Comparison of ENCODE assay signal across 8 cellular contexts in genomic region chr6:139109558-139109957, GRCh38. TPM values are rescaled to one million over a fixed set of nuclear protein-coding genes. Genes with fewer than 3 reads are reported as not detected.
DNase-seq lines count a peak whose midpoint lies in the region; ATAC-seq and TF ChIP-seq lines count a peak whose summit lies in the region.

No MANE protein-coding gene starts in this region.

- no peaks in the 10 kb centered on the region for H3K9me3 ChIP-seq in adrenal gland (replicated peaks in 1 of 3)

- no peak overlapping the region for H3K27ac ChIP-seq in adrenal gland

- H3K4me3 ChIP-seq in adrenal gland = no peak overlapping the region

- intact Hi-C loops in adrenal gland (cut with DNase I) = loop anchor here in 1 of 2 donors (10.0 kb wide), 1 partner anchor 105 kb away; no protein-coding TSS in a partner anchor

- H3K4me1 ChIP-seq in adrenal gland (replicated peaks in 1 of 2) = no peaks in the 10 kb centered on the region

- 65 to 73% (median 69%) methylated on average over 5 of the region's 5 CpGs for WGBS in adrenal gland, 4 donors

- ATAC-seq in HG02798 (IDR thresholded peaks at IDR 0.05; ENCODE audit: poor library complexity, unreplicated experiment) (peak; percentile 51), GM19395 (IDR thresholded peaks at IDR 0.05; ENCODE audit: unreplicated experiment) (no peak), GM21381 (IDR thresholded peaks at IDR 0.05; ENCODE audit: unreplicated experiment) (no peak)

- TF ChIP-seq POLR2A in adrenal gland (IDR thresholded peaks at IDR 0.05) = no peak

- DNase-seq in Caki2 (ENCODE audit: low read depth) = peak; percentile 9
- peak; percentile 23 to 29 for DNase-seq in activated CD4-positive, alpha-beta T cell treated with anti-CD3 and anti-CD28 coated beads for 4 hours
- DNase-seq in islet precursor cell = peak; percentile 60
- DNase-seq in activated gamma-delta T cell (lab: John Stamatoyannopoulos, UW) = no peak
- DNase-seq in adrenal gland = no peak

- in situ Hi-C loops in Caki2 (cut with HindIII; ENCODE audit: low pct_unique_long_range_greater_than_20kb, low sequenced_read_pairs) = no loop called here

- TF ChIP-seq CTCF in adrenal gland (IDR thresholded peaks at IDR 0.05) = no peak

- H3K27me3 ChIP-seq in adrenal gland = no peaks in the 10 kb centered on the region

- no peaks in the 10 kb centered on the region for H3K36me3 ChIP-seq in adrenal gland (replicated peaks in 1 of 2)

RNA-seq across cellular contexts. Expression of gene HECA, which starts 25.3 kb away (rescaled TPM):
- total RNA-seq in Caki2 (2014; rRNA removed; shearing (Covaris generic); ENCODE audit: low replicate concordance) = 5.2 TPM in 2 replicates
- total RNA-seq in adrenal gland = 10 to 100 TPM; 13.6 to 30.0 (median 24.7) TPM
- 10 to 100 TPM in 1 of 3 donors, 1 to 10 TPM in 2; 6.5 to 10.0 (median 7.5) TPM for polyA plus RNA-seq in adrenal gland

Comparison
In these comparisons a context has a peak if more than half of its experiments do, and no peak if none do; other contexts are left out.
1. DNase-seq: peak in Caki2 (single experiment), activated CD4-positive, alpha-beta T cell treated with anti-CD3 and anti-CD28 coated beads for 4 hours (2 of 2) and islet precursor cell (single experiment); none in activated gamma-delta T cell (single experiment) and adrenal gland (0 of 7).